ENCODE assay signal across 33 cellular contexts in the genomic region with DNA sequence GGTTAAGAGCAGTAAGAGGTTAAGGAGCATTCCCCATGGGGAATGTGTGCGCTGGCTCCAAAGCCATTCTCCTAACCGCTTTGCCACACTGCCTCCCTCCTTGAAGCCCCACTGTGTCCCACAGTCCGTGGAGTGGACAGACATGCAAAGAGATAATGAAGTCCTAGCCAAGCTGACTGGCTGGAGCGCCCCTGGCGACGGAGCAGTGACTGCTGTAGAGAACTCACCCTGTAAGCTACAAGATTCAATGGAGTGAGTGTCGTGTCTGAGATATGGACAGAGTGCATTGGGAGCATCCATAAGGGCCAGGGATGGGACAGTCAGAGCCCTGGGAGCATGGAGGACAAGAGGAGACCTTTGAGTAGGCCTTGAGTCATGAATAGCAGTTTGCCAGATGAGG. TPM values are rescaled to one million over a fixed set of nuclear protein-coding genes. Genes with fewer than 3 reads are reported as not detected.
"Had no signal": no experiment of that assay in that cellular context is flagged by ENCODE, and none has a peak within 500 bp of the region (broad histone marks: within the 10 kb centered on the region; RNA-seq: fewer than 3 reads in every experiment).

No MANE protein-coding gene starts in this region.

- H3K4me1 Mint-ChIP-seq: activated CD4-positive, alpha-beta T cell treated with anti-CD3 and anti-CD28 coated beads for 36 hours; activated CD4-positive, alpha-beta T cell treated with anti-CD3 and anti-CD28 coated beads, Interleukin-2, amount 10 ng/mL, durations not matched to agents 24 days and 14 days; activated CD8-positive, alpha-beta memory T cell treated with anti-CD3 and anti-CD28 coated beads, Interleukin-2, amount 10 ng/mL, durations not matched to agents 7 days and 5 days; activated naive CD4-positive, alpha-beta T cell treated with anti-CD3 and anti-CD28 coated beads, Interleukin-2, amount 50 U/mL, for 24 hours; central memory CD8-positive, alpha-beta T cell had no signal

- H3K9me3 ChIP-seq: ascending aorta, esophagus muscularis mucosa, gastrocnemius medialis, heart left ventricle had no signal

- H3K36me3 ChIP-seq: ascending aorta, brain microvascular endothelial cell, cardiac muscle cell, gastrocnemius medialis had no signal

- ATAC-seq: activated CD4-positive, alpha-beta T cell treated with anti-CD3 and anti-CD28 coated beads for 36 hours; activated CD8-positive, alpha-beta memory T cell treated with anti-CD3 and anti-CD28 coated beads, Interleukin-2, amount 10 ng/mL, durations not matched to agents 7 days and 5 days; activated CD8-positive, alpha-beta T cell treated with anti-CD3 and anti-CD28 coated beads, Interleukin-2, amount 10 ng/mL, durations not matched to agents 7 days and 5 days; foreskin keratinocyte; gastrocnemius medialis; heart left ventricle had no signal

- H3K27me3 ChIP-seq: ascending aorta, brain microvascular endothelial cell had no signal

- H3K27ac Mint-ChIP-seq: activated CD4-positive, alpha-beta memory T cell treated with anti-CD3 and anti-CD28 coated beads for 36 hours; activated CD4-positive, alpha-beta T cell treated with anti-CD3 and anti-CD28 coated beads for 36 hours; activated CD4-positive, alpha-beta T cell treated with anti-CD3 and anti-CD28 coated beads, Interleukin-2, amount 10 ng/mL, durations not matched to agents 24 days and 14 days; activated CD8-positive, alpha-beta memory T cell treated with anti-CD3 and anti-CD28 coated beads, Interleukin-2, amount 10 ng/mL, durations not matched to agents 7 days and 5 days; activated CD8-positive, alpha-beta T cell treated with anti-CD3 and anti-CD28 coated beads, Interleukin-2, amount 10 ng/mL, durations not matched to agents 7 days and 5 days; activated naive CD4-positive, alpha-beta T cell treated with anti-CD3 and anti-CD28 coated beads for 36 hours; activated naive CD4-positive, alpha-beta T cell treated with anti-CD3 and anti-CD28 coated beads, Interleukin-2, amount 50 U/mL, for 24 hours; activated naive CD8-positive, alpha-beta T cell treated with anti-CD3 and anti-CD28 coated beads, Interleukin-2, amount 10 ng/mL, durations not matched to agents 7 days and 5 days; activated T-helper 1 cell treated with anti-CD3 and anti-CD28 coated beads, Interleukin-12 subunit alpha, Interleukin-12 subunit beta, Interleukin-2, Interleukin-4 antibody, amounts not matched to agents 30 ng/mL and 10 ng/mL and 1 ng/mL, durations not matched to agents 14 hours and 24 hours and 36 hours; activated T-helper 2 cell treated with anti-CD3 and anti-CD28 coated beads, Interferon-gamma antibody, Interleukin-2, Interleukin-4, amounts not matched to agents 10 μg/mL and 5 μg/mL and 100 μg/mL, durations not matched to agents 14 hours and 24 hours and 36 hours; dendritic cell treated with granulocyte-macrophage colony-stimulating factor and Interleukin-4, amounts not matched to agents 40 ng/mL and 50 ng/mL, for 4 days had no signal

- H3K9me3 Mint-ChIP-seq: activated CD4-positive, alpha-beta memory T cell treated with anti-CD3 and anti-CD28 coated beads for 36 hours; activated CD4-positive, alpha-beta T cell treated with anti-CD3 and anti-CD28 coated beads, Interleukin-2, amount 10 ng/mL, durations not matched to agents 24 days and 14 days; activated naive CD4-positive, alpha-beta T cell treated with anti-CD3 and anti-CD28 coated beads for 36 hours; activated naive CD4-positive, alpha-beta T cell treated with anti-CD3 and anti-CD28 coated beads, Interleukin-2, amount 50 U/mL, for 24 hours; activated naive CD8-positive, alpha-beta T cell treated with anti-CD3 and anti-CD28 coated beads, Interleukin-2, amount 10 ng/mL, durations not matched to agents 7 days and 5 days; activated T-helper 1 cell treated with anti-CD3 and anti-CD28 coated beads, Interleukin-12 subunit alpha, Interleukin-12 subunit beta, Interleukin-2, Interleukin-4 antibody, amounts not matched to agents 30 ng/mL and 10 ng/mL and 1 ng/mL, durations not matched to agents 14 hours and 24 hours and 36 hours; activated T-helper 2 cell treated with anti-CD3 and anti-CD28 coated beads, Interferon-gamma antibody, Interleukin-2, Interleukin-4, amounts not matched to agents 10 μg/mL and 5 μg/mL and 100 μg/mL, durations not matched to agents 14 hours and 24 hours and 36 hours; central memory CD8-positive, alpha-beta T cell; dendritic cell treated with granulocyte-macrophage colony-stimulating factor and Interleukin-4, amounts not matched to agents 40 ng/mL and 50 ng/mL, for 4 days had no signal

- H3K4me1 ChIP-seq: ascending aorta, foreskin keratinocyte, gastrocnemius medialis had no signal

- H3K27ac ChIP-seq: ascending aorta, brain microvascular endothelial cell, cardiac muscle cell, coronary artery, dorsolateral prefrontal cortex, esophagus muscularis mucosa, foreskin keratinocyte, gastrocnemius medialis had no signal

- H3K36me3 Mint-ChIP-seq: activated CD4-positive, alpha-beta memory T cell treated with anti-CD3 and anti-CD28 coated beads for 36 hours; activated CD8-positive, alpha-beta memory T cell treated with anti-CD3 and anti-CD28 coated beads, Interleukin-2, amount 10 ng/mL, durations not matched to agents 7 days and 5 days; activated naive CD4-positive, alpha-beta T cell treated with anti-CD3 and anti-CD28 coated beads, Interleukin-2, amount 50 U/mL, for 24 hours; activated naive CD8-positive, alpha-beta T cell treated with anti-CD3 and anti-CD28 coated beads, Interleukin-2, amount 10 ng/mL, durations not matched to agents 7 days and 5 days had no signal

- H3K4me3 ChIP-seq: ascending aorta, cardiac muscle cell, coronary artery, dorsolateral prefrontal cortex, esophagus muscularis mucosa, gastrocnemius medialis, heart left ventricle had no signal

- H3K4me3 Mint-ChIP-seq: activated CD4-positive, alpha-beta memory T cell treated with anti-CD3 and anti-CD28 coated beads for 36 hours; activated CD4-positive, alpha-beta T cell treated with anti-CD3 and anti-CD28 coated beads for 36 hours; activated CD4-positive, alpha-beta T cell treated with anti-CD3 and anti-CD28 coated beads, Interleukin-2, amount 10 ng/mL, durations not matched to agents 24 days and 14 days; activated CD8-positive, alpha-beta memory T cell treated with anti-CD3 and anti-CD28 coated beads, Interleukin-2, amount 10 ng/mL, durations not matched to agents 7 days and 5 days; activated CD8-positive, alpha-beta T cell treated with anti-CD3 and anti-CD28 coated beads, Interleukin-2, amount 10 ng/mL, durations not matched to agents 7 days and 5 days; activated naive CD4-positive, alpha-beta T cell treated with anti-CD3 and anti-CD28 coated beads for 36 hours; activated naive CD4-positive, alpha-beta T cell treated with anti-CD3 and anti-CD28 coated beads, Interleukin-2, amount 50 U/mL, for 24 hours; activated naive CD8-positive, alpha-beta T cell treated with anti-CD3 and anti-CD28 coated beads, Interleukin-2, amount 10 ng/mL, durations not matched to agents 7 days and 5 days; activated T-helper 1 cell treated with anti-CD3 and anti-CD28 coated beads, Interleukin-12 subunit alpha, Interleukin-12 subunit beta, Interleukin-2, Interleukin-4 antibody, amounts not matched to agents 30 ng/mL and 10 ng/mL and 1 ng/mL, durations not matched to agents 14 hours and 24 hours and 36 hours; central memory CD8-positive, alpha-beta T cell; dendritic cell treated with granulocyte-macrophage colony-stimulating factor and Interleukin-4, amounts not matched to agents 40 ng/mL and 50 ng/mL, for 4 days had no signal

- DNase-seq: activated CD4-positive, alpha-beta memory T cell treated with anti-CD3 and anti-CD28 coated beads for 36 hours; activated CD4-positive, alpha-beta T cell treated with anti-CD3 and anti-CD28 coated beads for 36 hours; activated CD4-positive, alpha-beta T cell treated with anti-CD3 and anti-CD28 coated beads, Interleukin-2, amount 10 ng/mL, durations not matched to agents 24 days and 14 days; activated CD4-positive, CD25-positive, alpha-beta regulatory T cell; activated CD4-positive, CD25-positive, alpha-beta regulatory T cell treated with anti-CD3 and anti-CD28 coated beads, Interleukin-2, amount 50 U/mL, for 72 hours; activated CD8-positive, alpha-beta memory T cell treated with anti-CD3 and anti-CD28 coated beads, Interleukin-2, amount 10 ng/mL, durations not matched to agents 7 days and 5 days; activated CD8-positive, alpha-beta memory T cell treated with anti-CD3 and anti-CD28 coated beads, Interleukin-2, amount 50 U/mL, for 4 hours; activated CD8-positive, alpha-beta T cell treated with anti-CD3 and anti-CD28 coated beads, Interleukin-2, amount 10 ng/mL, durations not matched to agents 7 days and 5 days; activated effector memory CD4-positive, alpha-beta T cell treated with anti-CD3 and anti-CD28 coated beads, Interleukin-2, amount 50 U/mL, for 16 hours; activated naive CD4-positive, alpha-beta T cell treated with anti-CD3 and anti-CD28 coated beads for 36 hours; activated naive CD8-positive, alpha-beta T cell treated with anti-CD3 and anti-CD28 coated beads, Interleukin-2, amount 10 ng/mL, durations not matched to agents 7 days and 5 days; activated T-cell treated with anti-CD3 and anti-CD28 coated beads, Interleukin-2, amount 50 U/mL, for 1 hour; activated T-cell treated with anti-CD3 and anti-CD28 coated beads, Interleukin-2, amount 50 U/mL, for 48 hours; brain microvascular endothelial cell; dorsolateral prefrontal cortex; effector memory CD4-positive, alpha-beta T cell; erythroblast; foreskin keratinocyte; gastrocnemius medialis; glutamatergic neuron; heart left ventricle; T-helper 2 cell had no signal

RNA-seq across cellular contexts. Expression of a gene that starts 3.5 kb away (rescaled TPM):
- total RNA-seq: activated CD4-positive, alpha-beta T cell treated with anti-CD3 and anti-CD28 coated beads, Interleukin-2, amount 10 ng/mL, durations not matched to agents 24 days and 14 days; activated CD8-positive, alpha-beta memory T cell treated with anti-CD3 and anti-CD28 coated beads for 36 hours; activated CD8-positive, alpha-beta T cell treated with anti-CD3 and anti-CD28 coated beads, Interleukin-2, amount 10 ng/mL, durations not matched to agents 7 days and 5 days; activated T-helper 1 cell treated with anti-CD3 and anti-CD28 coated beads, Interleukin-12 subunit alpha, Interleukin-12 subunit beta, Interleukin-2, Interleukin-4 antibody, amounts not matched to agents 30 ng/mL and 10 ng/mL and 1 ng/mL, durations not matched to agents 14 hours and 24 hours and 36 hours; activated T-helper 2 cell treated with anti-CD3 and anti-CD28 coated beads, Interferon-gamma antibody, Interleukin-2, Interleukin-4, amounts not matched to agents 10 μg/mL and 5 μg/mL and 100 μg/mL, durations not matched to agents 14 hours and 24 hours and 36 hours had no signal

RNA-seq across cellular contexts. Expression of a gene that starts 35.7 kb away (rescaled TPM):
- total RNA-seq: activated CD8-positive, alpha-beta T cell treated with anti-CD3 and anti-CD28 coated beads, Interleukin-2, amount 10 ng/mL, durations not matched to agents 7 days and 5 days; activated T-helper 1 cell treated with anti-CD3 and anti-CD28 coated beads, Interleukin-12 subunit alpha, Interleukin-12 subunit beta, Interleukin-2, Interleukin-4 antibody, amounts not matched to agents 30 ng/mL and 10 ng/mL and 1 ng/mL, durations not matched to agents 14 hours and 24 hours and 36 hours; activated T-helper 2 cell treated with anti-CD3 and anti-CD28 coated beads, Interferon-gamma antibody, Interleukin-2, Interleukin-4, amounts not matched to agents 10 μg/mL and 5 μg/mL and 100 μg/mL, durations not matched to agents 14 hours and 24 hours and 36 hours; ascending aorta; T-helper 1 cell treated with Interleukin-12 subunit alpha and Interleukin-12 subunit beta and Interleukin-4 antibody, amounts not matched to agents 30 ng/mL and 1 ng/mL, for 36 hours had no signal
